Comparison of ENCODE assay signal across 9 cellular contexts in genomic region chr1:226123591-226124471, GRCh38.
DNase-seq lines count a peak whose midpoint lies in the region; ATAC-seq, FAIRE-seq and TF ChIP-seq lines count a peak whose summit lies in the region.
"Had no signal": no experiment of that assay in that cellular context is flagged by ENCODE, and none has a peak within 500 bp of the region (broad histone marks: within the 10 kb centered on the region; RNA-seq: fewer than 3 reads in every experiment).

No MANE protein-coding gene starts in this region.

- intact Hi-C loops in kidney (cut with DNase I) (no loop called here), transverse colon (cut with DNase I; ENCODE audit: low total_unique reads) (loop anchor here (5.0 kb wide), 1 partner anchor 62 kb away; the partner anchor contains the start of gene H3-3A)

- FAIRE-seq in kidney (lab: Jason Lieb, UNC), result no peak

- H3K27ac Mint-ChIP-seq in activated naive CD4-positive, alpha-beta T cell treated with anti-CD3 and anti-CD28 coated beads, Interleukin-2, amount 10 ng/mL, durations not matched to agents 7 days and 5 days, result peak overlapping the region; percentile 51
- H3K27ac Mint-ChIP-seq in activated naive CD4-positive, alpha-beta T cell treated with anti-CD3 and anti-CD28 coated beads, Interleukin-2, amount 50 U/mL, for 72 hours, result peak overlapping the region in 1 of 2 donors; percentile 25
- peak overlapping the region; percentile 87 for H3K27ac Mint-ChIP-seq in T-helper 17 cell

- H3K9me3 ChIP-seq in T-helper 17 cell (ENCODE audit: control insufficient read depth, low read length, poor library complexity, severe bottlenecking), result no peaks in the 10 kb centered on the region
- H3K9me3 ChIP-seq in kidney (ENCODE audit: control insufficient read depth in 1 of 2, low read length in 2 of 2), result no peaks in the 10 kb centered on the region
- H3K9me3 ChIP-seq in transverse colon, result no peaks in the 10 kb centered on the region

- TF ChIP-seq POLR2A in transverse colon (IDR thresholded peaks at IDR 0.05), result no peak

- H3K4me1 ChIP-seq in kidney (ENCODE audit: control insufficient read depth in 1 of 2, insufficient read depth in 1 of 2, low read depth in 1 of 2, low read length in 2 of 2) (peaks cover 7 to 15% of the 10 kb centered on the region in 2 donors), transverse colon (peaks cover 22 to 59% (median 41%) of the 10 kb centered on the region in 4 donors)

- DNase-seq in activated naive CD4-positive, alpha-beta T cell treated with anti-CD3 and anti-CD28 coated beads, Interleukin-2, amount 10 ng/mL, durations not matched to agents 7 days and 5 days, result peak; percentile 20
- DNase-seq in activated naive CD4-positive, alpha-beta T cell treated with anti-CD3 and anti-CD28 coated beads, Interleukin-2, amount 50 U/mL, for 72 hours (ENCODE audit: low spot score in 2 of 2), result no peak
- DNase-seq in T-helper 17 cell, result no peak
- peak; percentile 83 for DNase-seq in kidney
- peak; percentile 66 for DNase-seq in transverse colon
- no peak for DNase-seq in RKO (ENCODE audit: low spot score)
- no peak for DNase-seq in cerebellar cortex (ENCODE audit: low spot score)
- no peak for DNase-seq in NCI-H1105 (lab: John Stamatoyannopoulos, UW)
- DNase-seq: stimulated activated CD4-positive, alpha-beta T cell treated with anti-CD3 and anti-CD28 coated beads, Interleukin-4, amount 100 ng/mL, for 24 hours had no signal

- CTCF ChIA-PET in activated naive CD4-positive, alpha-beta T cell treated with anti-CD3 and anti-CD28 coated beads, Interleukin-2, amount 10 ng/mL, durations not matched to agents 7 days and 5 days (lab: Charles Lee), result interaction anchor here (1.1 to 7.1 kb wide), 9 partner anchors 32 to 210 kb away, joined by 3 to 195 read pairs (median 10); partner anchors contain the start of gene LIN9

- H3K27me3 ChIP-seq in transverse colon, result no peaks in the 10 kb centered on the region

- peak overlapping the region in 1 of 2 donors; percentile 22 for H3K27ac ChIP-seq in kidney (ENCODE audit: low read depth in 2 of 2, low read length in 2 of 2)
- H3K27ac ChIP-seq in transverse colon, result peak overlapping the region; percentile 90 to 98 (median 94)

- no peak for ATAC-seq in activated naive CD4-positive, alpha-beta T cell treated with anti-CD3 and anti-CD28 coated beads, Interleukin-2, amount 50 U/mL, for 72 hours
- no peak for ATAC-seq in T-helper 17 cell

- H3K36me3 ChIP-seq in kidney (ENCODE audit: control insufficient read depth in 1 of 2, insufficient read depth in 2 of 2, low read length in 2 of 2) (no peaks in the 10 kb centered on the region), transverse colon (no peaks in the 10 kb centered on the region)

- H3K9me3 Mint-ChIP-seq in activated naive CD4-positive, alpha-beta T cell treated with anti-CD3 and anti-CD28 coated beads, Interleukin-2, amount 10 ng/mL, durations not matched to agents 7 days and 5 days, result no peaks in the 10 kb centered on the region
- no peaks in the 10 kb centered on the region for H3K9me3 Mint-ChIP-seq in activated naive CD4-positive, alpha-beta T cell treated with anti-CD3 and anti-CD28 coated beads, Interleukin-2, amount 50 U/mL, for 72 hours

- no peaks in the 10 kb centered on the region for H3K36me3 Mint-ChIP-seq in activated naive CD4-positive, alpha-beta T cell treated with anti-CD3 and anti-CD28 coated beads, Interleukin-2, amount 10 ng/mL, durations not matched to agents 7 days and 5 days
- no peaks in the 10 kb centered on the region for H3K36me3 Mint-ChIP-seq in activated naive CD4-positive, alpha-beta T cell treated with anti-CD3 and anti-CD28 coated beads, Interleukin-2, amount 50 U/mL, for 72 hours
- H3K36me3 Mint-ChIP-seq in T-helper 17 cell (ENCODE audit: low read depth), result no peaks in the 10 kb centered on the region

- 79% methylated on average over 12 of the region's 14 CpGs; no CpG with 5 or more reads in 1 of the 2 donors for WGBS in transverse colon (ENCODE audit: low coverage in 1 of 2), 2 donors

- no peak for TF ChIP-seq EP300 in transverse colon (IDR thresholded peaks at IDR 0.05; ENCODE audit: low read depth)

- H3K4me3 Mint-ChIP-seq in activated naive CD4-positive, alpha-beta T cell treated with anti-CD3 and anti-CD28 coated beads, Interleukin-2, amount 10 ng/mL, durations not matched to agents 7 days and 5 days, result peak overlapping the region; percentile 73
- peak overlapping the region; percentile 60 for H3K4me3 Mint-ChIP-seq in T-helper 17 cell

- H3K27me3 Mint-ChIP-seq in activated naive CD4-positive, alpha-beta T cell treated with anti-CD3 and anti-CD28 coated beads, Interleukin-2, amount 10 ng/mL, durations not matched to agents 7 days and 5 days, result peaks cover 18% of the 10 kb centered on the region
- H3K27me3 Mint-ChIP-seq in T-helper 17 cell, result no peaks in the 10 kb centered on the region

- peaks cover 74% of the 10 kb centered on the region for H3K4me1 Mint-ChIP-seq in activated naive CD4-positive, alpha-beta T cell treated with anti-CD3 and anti-CD28 coated beads, Interleukin-2, amount 10 ng/mL, durations not matched to agents 7 days and 5 days
- H3K4me1 Mint-ChIP-seq in T-helper 17 cell, result peaks cover 29% of the 10 kb centered on the region

- H3K4me3 ChIP-seq in kidney (ENCODE audit: low read length in 2 of 2), result no peak overlapping the region
- H3K4me3 ChIP-seq in transverse colon, result no peak overlapping the region

- TF ChIP-seq CTCF in kidney (IDR thresholded peaks at IDR 0.05; ENCODE audit: borderline replicate concordance, extremely low read depth, insufficient read depth) (no peak), transverse colon (IDR thresholded peaks at IDR 0.05) (no peak)

- in situ Hi-C loops in transverse colon (cut with MboI; ENCODE audit: low pct_ligation_motif_present in 1 of 4, low pct_unique_long_range_greater_than_20kb in 1 of 4, low sequenced_read_pairs in 3 of 4), result loop anchor here in 1 of 4 donors (10.0 kb wide), 1 partner anchor 59 kb away; the partner anchor contains the start of gene H3-3A

- no peak overlapping the region for H3K9ac ChIP-seq in kidney (ENCODE audit: low read length in 2 of 2)

Comparison
In these comparisons a context has a peak if more than half of its experiments do, and no peak if none do; other contexts are left out.
1. DNase-seq: peak in activated naive CD4-positive, alpha-beta T cell treated with anti-CD3 and anti-CD28 coated beads, Interleukin-2, amount 10 ng/mL, durations not matched to agents 7 days and 5 days (single experiment), kidney (single experiment) and transverse colon (single experiment); none in activated naive CD4-positive, alpha-beta T cell treated with anti-CD3 and anti-CD28 coated beads, Interleukin-2, amount 50 U/mL, for 72 hours (0 of 2), T-helper 17 cell (0 of 3), RKO (single experiment), cerebellar cortex (single experiment) and NCI-H1105 (single experiment).